Comparison of ENCODE assay signal across 8 cellular contexts in genomic region chr6:139376054-139376355, GRCh38. TPM values are rescaled to one million over a fixed set of nuclear protein-coding genes. Genes with fewer than 3 reads are reported as not detected.
DNase-seq lines count a peak whose midpoint lies in the region; ATAC-seq and TF ChIP-seq lines count a peak whose summit lies in the region.

No MANE protein-coding gene starts in this region.

- no peaks in the 10 kb centered on the region for H3K27me3 Mint-ChIP-seq in stimulated activated naive CD8-positive, alpha-beta T cell treated with anti-CD3 and anti-CD28 coated beads, Interleukin-15, Interleukin-2, amounts not matched to agents 100 ng/mL and 50 ng/mL, for 24 hours

- peak overlapping the region; percentile 94 for H3K27ac Mint-ChIP-seq in stimulated activated naive CD8-positive, alpha-beta T cell treated with anti-CD3 and anti-CD28 coated beads, Interleukin-15, Interleukin-2, amounts not matched to agents 100 ng/mL and 50 ng/mL, for 24 hours

- DNase-seq in AG08395 (ENCODE audit: low spot score) (peak; percentile 35), HL-60 (ENCODE audit: low read depth in 1 of 2, low spot score in 1 of 2) (no peak), adrenal gland (peak in 3 of 7 donors; percentile 35 to 57 (median 39)), HCEC 1CT (no peak), SHP77 (lab: John Stamatoyannopoulos, UW) (no peak)

- no peak for ATAC-seq in GM19023 (IDR thresholded peaks at IDR 0.05; ENCODE audit: unreplicated experiment)

- H3K27ac ChIP-seq in HL-60 (replicated peaks) (peak overlapping the region; percentile 98), adrenal gland (peak overlapping the region; percentile 78 to 98 (median 98))

- H3K4me3 ChIP-seq in HL-60 (replicated peaks; ENCODE audit: insufficient read depth, low read length), result peak overlapping the region; percentile 46
- peak overlapping the region; percentile 5 to 97 (median 89) for H3K4me3 ChIP-seq in adrenal gland
- H3K4me3 ChIP-seq in iPS-18c (ENCODE audit: insufficient read depth, low read depth, low read length), result peak overlapping the region; percentile 79

- H3K36me3 ChIP-seq in adrenal gland (replicated peaks in 1 of 2), result peaks cover 0 to 5% of the 10 kb centered on the region in 2 donors

- WGBS in adrenal gland, 4 donors, result 0 to 2% (median 1%) methylated on average over 10 to 11 of the region's 11 CpGs

- peaks cover 20% of the 10 kb centered on the region for H3K36me3 Mint-ChIP-seq in stimulated activated naive CD8-positive, alpha-beta T cell treated with anti-CD3 and anti-CD28 coated beads, Interleukin-15, Interleukin-2, amounts not matched to agents 100 ng/mL and 50 ng/mL, for 24 hours (ENCODE audit: low read depth)

- intact Hi-C loops in adrenal gland (cut with DNase I), result loop anchor here (10.0 kb wide), 4 partner anchors 369 to 939 kb away; no protein-coding TSS in a partner anchor

- TF ChIP-seq POLR2A in adrenal gland (IDR thresholded peaks at IDR 0.05), result no peak

- no peaks in the 10 kb centered on the region for H3K9me3 ChIP-seq in adrenal gland (replicated peaks in 1 of 3)
- no peaks in the 10 kb centered on the region for H3K9me3 ChIP-seq in iPS-18c (ENCODE audit: control insufficient read depth, insufficient read depth, low read length)

- H3K4me1 ChIP-seq in adrenal gland (replicated peaks in 1 of 2), result peaks cover 4 to 16% of the 10 kb centered on the region in 2 donors

- H3K4me3 Mint-ChIP-seq in stimulated activated naive CD8-positive, alpha-beta T cell treated with anti-CD3 and anti-CD28 coated beads, Interleukin-15, Interleukin-2, amounts not matched to agents 100 ng/mL and 50 ng/mL, for 24 hours, result peak overlapping the region; percentile 99

- TF ChIP-seq CTCF in HL-60 (IDR thresholded peaks at IDR 0.05; ENCODE audit: insufficient read depth, low read length), result no peak
- TF ChIP-seq CTCF in adrenal gland (IDR thresholded peaks at IDR 0.05), result no peak

- peaks cover 37% of the 10 kb centered on the region for H3K4me1 Mint-ChIP-seq in stimulated activated naive CD8-positive, alpha-beta T cell treated with anti-CD3 and anti-CD28 coated beads, Interleukin-15, Interleukin-2, amounts not matched to agents 100 ng/mL and 50 ng/mL, for 24 hours (ENCODE audit: low read depth)

- H3K27me3 ChIP-seq in HL-60 (ENCODE audit: insufficient read depth, poor library complexity, severe bottlenecking) (no peaks in the 10 kb centered on the region), adrenal gland (no peaks in the 10 kb centered on the region)

- no peaks in the 10 kb centered on the region for H3K9me3 Mint-ChIP-seq in stimulated activated naive CD8-positive, alpha-beta T cell treated with anti-CD3 and anti-CD28 coated beads, Interleukin-15, Interleukin-2, amounts not matched to agents 100 ng/mL and 50 ng/mL, for 24 hours

RNA-seq across cellular contexts. Expression of gene CITED2, which starts 1.6 kb away (rescaled TPM):
- 100 to 1,000 TPM in 6 of 8 donors, 10 to 100 TPM in 2; 44.0 to 433 (median 319) TPM for total RNA-seq in adrenal gland
- 100 to 1,000 TPM in 1 of 3 donors, 10 to 100 TPM in 2; 21.3 to 254 (median 46.7) TPM for polyA plus RNA-seq in adrenal gland
